Comparison of ENCODE assay signal across 24 cellular contexts in the genomic region with DNA sequence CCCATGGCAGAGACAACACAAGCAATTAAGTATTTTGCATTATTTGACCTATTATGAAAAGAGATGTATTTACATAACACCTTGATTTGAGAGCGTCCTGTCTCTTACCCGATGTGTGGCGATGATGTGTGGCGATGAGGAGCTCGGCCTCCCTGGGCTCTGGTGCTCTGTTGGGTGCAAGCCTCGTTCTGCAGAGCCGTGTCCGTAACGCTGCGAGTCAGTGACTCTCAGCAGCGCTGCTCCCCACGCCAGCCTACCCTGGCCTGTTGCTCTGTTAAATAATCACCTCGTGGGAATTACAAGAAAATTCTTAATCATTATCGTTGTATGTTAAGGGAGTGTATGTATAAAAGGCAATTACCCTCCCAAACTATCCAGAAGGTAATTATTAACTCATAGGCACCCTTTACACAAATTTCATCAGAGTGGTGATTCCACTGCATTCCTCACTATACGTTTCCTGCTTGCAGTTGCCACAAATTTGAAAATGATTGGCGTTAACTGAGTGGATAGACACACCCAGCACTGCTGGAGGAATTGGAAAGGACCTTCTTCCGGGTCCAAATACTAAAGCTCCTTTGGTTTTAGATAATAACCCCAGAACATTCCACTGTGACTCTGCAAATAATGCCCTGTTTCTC. TPM values are rescaled to one million over a fixed set of nuclear protein-coding genes. Genes with fewer than 3 reads are reported as not detected.
DNase-seq lines count a peak whose midpoint lies in the region; ATAC-seq and TF ChIP-seq lines count a peak whose summit lies in the region.
"Had no signal": no experiment of that assay in that cellular context is flagged by ENCODE, and none has a peak within 500 bp of the region (broad histone marks: within the 10 kb centered on the region; RNA-seq: fewer than 3 reads in every experiment).

No MANE protein-coding gene starts in this region.

- H3K4me3 Mint-ChIP-seq in activated naive CD8-positive, alpha-beta T cell treated with anti-CD3 and anti-CD28 coated beads, Interleukin-2, amount 50 U/mL, for 24 hours: no peak overlapping the region
- H3K4me3 Mint-ChIP-seq in activated CD8-positive, alpha-beta T cell treated with anti-CD3 and anti-CD28 coated beads, Interleukin-2, amount 10 ng/mL, durations not matched to agents 7 days and 5 days: no peak overlapping the region
- H3K4me3 Mint-ChIP-seq: activated CD4-positive, alpha-beta T cell treated with anti-CD3 and anti-CD28 coated beads for 36 hours; activated naive CD8-positive, alpha-beta T cell treated with anti-CD3 and anti-CD28 coated beads, Interleukin-2, amount 10 ng/mL, durations not matched to agents 7 days and 5 days; central memory CD8-positive, alpha-beta T cell; HFFc6; naive B cell had no signal

- no peak overlapping the region for H3K14ac ChIP-seq in mesenchymal stem cell (ENCODE audit: low read length in 2 of 2)

- H3K27me3 Mint-ChIP-seq in activated naive CD8-positive, alpha-beta T cell treated with anti-CD3 and anti-CD28 coated beads, Interleukin-2, amount 50 U/mL, for 24 hours: no peaks in the 10 kb centered on the region
- H3K27me3 Mint-ChIP-seq in activated CD8-positive, alpha-beta T cell treated with anti-CD3 and anti-CD28 coated beads, Interleukin-2, amount 10 ng/mL, durations not matched to agents 7 days and 5 days (ENCODE audit: low read depth): no peaks in the 10 kb centered on the region
- H3K27me3 Mint-ChIP-seq: activated CD4-positive, alpha-beta T cell treated with anti-CD3 and anti-CD28 coated beads for 36 hours; activated naive CD8-positive, alpha-beta T cell treated with anti-CD3 and anti-CD28 coated beads, Interleukin-2, amount 10 ng/mL, durations not matched to agents 7 days and 5 days; central memory CD8-positive, alpha-beta T cell; naive B cell had no signal

- peaks cover 6% of the 10 kb centered on the region for H3K9me3 ChIP-seq in mesenchymal stem cell (ENCODE audit: control insufficient read depth, low read length)
- H3K9me3 ChIP-seq: Peyer's patch had no signal

- no peak overlapping the region for H2BK120ac ChIP-seq in mesenchymal stem cell (ENCODE audit: low read depth, low read length)

- H3K4me1 ChIP-seq in mesenchymal stem cell (ENCODE audit: control insufficient read depth, insufficient read depth, low read depth, low read length): peaks cover 15% of the 10 kb centered on the region
- H3K4me1 ChIP-seq: Peyer's patch had no signal

- H2BK15ac ChIP-seq in mesenchymal stem cell (ENCODE audit: low read depth, poor library complexity, severe bottlenecking): no peak overlapping the region

- H2AFZ ChIP-seq in mesenchymal stem cell (ENCODE audit: low read depth, low read length): no peak overlapping the region

- no peak for TF ChIP-seq CTCF in kidney epithelial cell (IDR thresholded peaks at IDR 0.05; ENCODE audit: insufficient read depth, low read length, poor library complexity, severe bottlenecking)

- ATAC-seq in activated naive CD8-positive, alpha-beta T cell treated with anti-CD3 and anti-CD28 coated beads, Interleukin-2, amount 50 U/mL, for 24 hours: no peak
- ATAC-seq in activated CD8-positive, alpha-beta T cell treated with anti-CD3 and anti-CD28 coated beads, Interleukin-2, amount 10 ng/mL, durations not matched to agents 7 days and 5 days: no peak
- no peak for ATAC-seq in left cardiac atrium
- ATAC-seq: activated CD4-positive, alpha-beta T cell treated with anti-CD3 and anti-CD28 coated beads for 36 hours; GM12878 had no signal

- no peak overlapping the region for H2AK5ac ChIP-seq in mesenchymal stem cell (ENCODE audit: low read length, severe bottlenecking)

- H3K4me1 Mint-ChIP-seq in activated naive CD8-positive, alpha-beta T cell treated with anti-CD3 and anti-CD28 coated beads, Interleukin-2, amount 50 U/mL, for 24 hours: no peaks in the 10 kb centered on the region
- peaks cover 4% of the 10 kb centered on the region for H3K4me1 Mint-ChIP-seq in activated CD8-positive, alpha-beta T cell treated with anti-CD3 and anti-CD28 coated beads, Interleukin-2, amount 10 ng/mL, durations not matched to agents 7 days and 5 days (ENCODE audit: low read depth)
- H3K4me1 Mint-ChIP-seq: activated CD4-positive, alpha-beta T cell treated with anti-CD3 and anti-CD28 coated beads for 36 hours; central memory CD8-positive, alpha-beta T cell had no signal

- no peak overlapping the region for H3K9ac ChIP-seq in mesenchymal stem cell (ENCODE audit: low read length)

- peaks cover 2% of the 10 kb centered on the region for H3K79me1 ChIP-seq in mesenchymal stem cell (replicated peaks; ENCODE audit: low read length, poor library complexity, severe bottlenecking)

- no peaks in the 10 kb centered on the region for H3K27me3 ChIP-seq in kidney epithelial cell (ENCODE audit: control insufficient read depth, insufficient read depth, low read length)
- no peaks in the 10 kb centered on the region for H3K27me3 ChIP-seq in mesenchymal stem cell (ENCODE audit: control insufficient read depth in 1 of 2, insufficient read depth in 1 of 2, low read length in 2 of 2)
- H3K27me3 ChIP-seq: Peyer's patch had no signal

- intact Hi-C loops in left cardiac atrium (cut with DNase I): no loop called here

- H2BK5ac ChIP-seq in mesenchymal stem cell (ENCODE audit: low read depth, low read length, poor library complexity, severe bottlenecking): no peak overlapping the region

- no peak overlapping the region for H3K18ac ChIP-seq in mesenchymal stem cell (ENCODE audit: low read depth in 1 of 2, low read length in 2 of 2)

- H3K36me3 ChIP-seq in kidney epithelial cell (ENCODE audit: control insufficient read depth, insufficient read depth, low read length): peaks cover 4% of the 10 kb centered on the region
- H3K36me3 ChIP-seq in mesenchymal stem cell (ENCODE audit: control insufficient read depth in 1 of 2, insufficient read depth in 2 of 2, low read depth in 1 of 2, low read length in 2 of 2): peaks cover 37 to 65% of the 10 kb centered on the region in 2 experiments

- no peak overlapping the region for H3K4me3 ChIP-seq in kidney epithelial cell (ENCODE audit: low read depth, low read length)
- no peak overlapping the region for H3K4me3 ChIP-seq in mesenchymal stem cell (ENCODE audit: insufficient read depth in 1 of 2, low read depth in 1 of 2, low read length in 2 of 2)
- H3K4me3 ChIP-seq: GM12878, Peyer's patch, skin epidermis had no signal

- H4K8ac ChIP-seq in mesenchymal stem cell (ENCODE audit: low read length): no peak overlapping the region

- DNase-seq in HuH-7.5 (ENCODE audit: low spot score): peak; percentile 61
- peak; percentile 19 for DNase-seq in kidney epithelial cell (ENCODE audit: low read depth)
- no peak for DNase-seq in mesenchymal stem cell
- no peak for DNase-seq in NCI-H1436 treated with DMSO at 0.1 percent for 48 hours (lab: John Stamatoyannopoulos, UW)
- DNase-seq in activated naive CD8-positive, alpha-beta T cell treated with anti-CD3 and anti-CD28 coated beads, Interleukin-2, amount 50 U/mL, for 24 hours: no peak
- no peak for DNase-seq in activated CD8-positive, alpha-beta T cell treated with anti-CD3 and anti-CD28 coated beads, Interleukin-2, amount 10 ng/mL, durations not matched to agents 7 days and 5 days
- DNase-seq in left cardiac atrium: no peak
- DNase-seq: activated CD4-positive, alpha-beta T cell treated with anti-CD3 and anti-CD28 coated beads for 36 hours; activated effector memory CD4-positive, alpha-beta T cell treated with anti-CD3 and anti-CD28 coated beads, Interleukin-2, amount 50 U/mL, for 16 hours; activated naive CD8-positive, alpha-beta T cell treated with anti-CD3 and anti-CD28 coated beads, Interleukin-2, amount 10 ng/mL, durations not matched to agents 7 days and 5 days; EL; HFFc6; naive B cell; NCI-H1092 treated with DMSO at 0.1 percent for 48 hours; NCI-H2029; NCI-H345; NCI-H748 treated with DMSO at 0.1 percent for 48 hours; nucleus accumbens; Peyer's patch; SHP77 treated with DMSO at 0.1 percent for 48 hours had no signal

- no peak overlapping the region for H3K27ac ChIP-seq in mesenchymal stem cell (ENCODE audit: low read length, poor library complexity, severe bottlenecking)
- H3K27ac ChIP-seq: C4-2B, Peyer's patch, skin epidermis had no signal

- H3K36me3 Mint-ChIP-seq in activated naive CD8-positive, alpha-beta T cell treated with anti-CD3 and anti-CD28 coated beads, Interleukin-2, amount 50 U/mL, for 24 hours (ENCODE audit: low read depth): peaks cover 33% of the 10 kb centered on the region
- peaks cover 36% of the 10 kb centered on the region for H3K36me3 Mint-ChIP-seq in activated CD8-positive, alpha-beta T cell treated with anti-CD3 and anti-CD28 coated beads, Interleukin-2, amount 10 ng/mL, durations not matched to agents 7 days and 5 days (ENCODE audit: low read depth)

- H4K91ac ChIP-seq in mesenchymal stem cell (ENCODE audit: low read length): no peak overlapping the region

- H3K27ac Mint-ChIP-seq in activated naive CD8-positive, alpha-beta T cell treated with anti-CD3 and anti-CD28 coated beads, Interleukin-2, amount 50 U/mL, for 24 hours: no peak overlapping the region
- H3K27ac Mint-ChIP-seq in activated CD8-positive, alpha-beta T cell treated with anti-CD3 and anti-CD28 coated beads, Interleukin-2, amount 10 ng/mL, durations not matched to agents 7 days and 5 days: no peak overlapping the region
- H3K27ac Mint-ChIP-seq: activated CD4-positive, alpha-beta T cell treated with anti-CD3 and anti-CD28 coated beads for 36 hours; activated naive CD8-positive, alpha-beta T cell treated with anti-CD3 and anti-CD28 coated beads, Interleukin-2, amount 10 ng/mL, durations not matched to agents 7 days and 5 days; HFFc6 had no signal

- no peak overlapping the region for H3K23ac ChIP-seq in mesenchymal stem cell (ENCODE audit: low read length in 2 of 2)

- H3K9me3 Mint-ChIP-seq in activated naive CD8-positive, alpha-beta T cell treated with anti-CD3 and anti-CD28 coated beads, Interleukin-2, amount 50 U/mL, for 24 hours: peaks cover 6% of the 10 kb centered on the region
- H3K9me3 Mint-ChIP-seq in activated CD8-positive, alpha-beta T cell treated with anti-CD3 and anti-CD28 coated beads, Interleukin-2, amount 10 ng/mL, durations not matched to agents 7 days and 5 days (ENCODE audit: insufficient read depth): no peaks in the 10 kb centered on the region
- H3K9me3 Mint-ChIP-seq: central memory CD8-positive, alpha-beta T cell; HFFc6 had no signal

- POLR2A ChIA-PET in activated CD8-positive, alpha-beta T cell treated with anti-CD3 and anti-CD28 coated beads, Interleukin-2, amount 10 ng/mL, durations not matched to agents 7 days and 5 days (lab: Charles Lee): no interaction called here

- 98% methylated on average over 15 of the region's 17 CpGs for WGBS in mesenchymal stem cell

- peak overlapping the region; percentile 2 for H3K4me2 ChIP-seq in mesenchymal stem cell (ENCODE audit: low read length, poor library complexity, severe bottlenecking)

- CTCF ChIA-PET in activated CD8-positive, alpha-beta T cell treated with anti-CD3 and anti-CD28 coated beads, Interleukin-2, amount 10 ng/mL, durations not matched to agents 7 days and 5 days (lab: Charles Lee): interaction anchor here (0.6 kb wide), 1 partner anchor 512 kb away, joined by 3 read pairs; no protein-coding TSS in a partner anchor

- H3K4ac ChIP-seq in mesenchymal stem cell (ENCODE audit: low read depth in 1 of 2, low read length in 2 of 2): no peak overlapping the region

- H2BK12ac ChIP-seq in mesenchymal stem cell (ENCODE audit: low read length in 2 of 2): no peak overlapping the region

RNA-seq across cellular contexts. Expression of a gene that starts 52.0 kb away (rescaled TPM):
- total RNA-seq in kidney epithelial cell: 2.7 and 3.4 TPM in 2 replicates
- 9.9 TPM for polyA plus RNA-seq in mesenchymal stem cell (2013, experiment 1 of 2)
- polyA plus RNA-seq in mesenchymal stem cell (2013, experiment 2 of 2): 10.1 TPM
- total RNA-seq in activated CD8-positive, alpha-beta T cell treated with anti-CD3 and anti-CD28 coated beads, Interleukin-2, amount 10 ng/mL, durations not matched to agents 7 days and 5 days: 10 to 100 TPM; 26.5 to 28.1 TPM
- 10 to 100 TPM; 17.1 to 18.9 TPM for total RNA-seq in left cardiac atrium

Comparison
In these comparisons a context has a peak if more than half of its experiments do, and no peak if none do; other contexts are left out.
1. DNase-seq: peak in HuH-7.5 (single experiment) and kidney epithelial cell (single experiment); none in mesenchymal stem cell (single experiment), NCI-H1436 treated with DMSO at 0.1 percent for 48 hours (single experiment), activated naive CD8-positive, alpha-beta T cell treated with anti-CD3 and anti-CD28 coated beads, Interleukin-2, amount 50 U/mL, for 24 hours (single experiment), activated CD8-positive, alpha-beta T cell treated with anti-CD3 and anti-CD28 coated beads, Interleukin-2, amount 10 ng/mL, durations not matched to agents 7 days and 5 days (single experiment) and left cardiac atrium (single experiment).